2 cellular contexts compared by ENCODE assay signal in the genomic region with DNA sequence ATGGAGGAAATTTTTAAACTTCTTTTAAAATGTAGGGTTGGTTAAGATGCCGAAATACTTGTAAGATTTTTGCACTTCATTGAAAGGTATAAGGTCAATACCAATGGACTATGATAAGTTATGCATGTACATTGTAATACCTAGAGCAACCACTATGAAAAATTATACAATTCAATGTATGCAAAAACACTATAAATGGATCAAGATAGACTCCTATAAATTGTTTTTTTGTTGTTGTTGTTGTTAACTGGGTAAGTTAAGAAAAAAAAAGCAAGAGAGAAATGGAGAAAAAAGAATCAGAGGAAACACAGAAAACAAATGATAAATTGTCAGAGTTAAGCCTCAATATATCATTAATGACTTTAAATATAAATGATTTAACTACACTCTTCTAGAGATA.
TF ChIP-seq lines count a peak whose summit lies in the region.

No MANE protein-coding gene starts in this region.

TF ChIP-seq in SK-N-SH, 30 proteins besides CTCF, POLR2A, EP300 and RAD21 (continued from another document):
- TF ChIP-seq, protein P1, sequence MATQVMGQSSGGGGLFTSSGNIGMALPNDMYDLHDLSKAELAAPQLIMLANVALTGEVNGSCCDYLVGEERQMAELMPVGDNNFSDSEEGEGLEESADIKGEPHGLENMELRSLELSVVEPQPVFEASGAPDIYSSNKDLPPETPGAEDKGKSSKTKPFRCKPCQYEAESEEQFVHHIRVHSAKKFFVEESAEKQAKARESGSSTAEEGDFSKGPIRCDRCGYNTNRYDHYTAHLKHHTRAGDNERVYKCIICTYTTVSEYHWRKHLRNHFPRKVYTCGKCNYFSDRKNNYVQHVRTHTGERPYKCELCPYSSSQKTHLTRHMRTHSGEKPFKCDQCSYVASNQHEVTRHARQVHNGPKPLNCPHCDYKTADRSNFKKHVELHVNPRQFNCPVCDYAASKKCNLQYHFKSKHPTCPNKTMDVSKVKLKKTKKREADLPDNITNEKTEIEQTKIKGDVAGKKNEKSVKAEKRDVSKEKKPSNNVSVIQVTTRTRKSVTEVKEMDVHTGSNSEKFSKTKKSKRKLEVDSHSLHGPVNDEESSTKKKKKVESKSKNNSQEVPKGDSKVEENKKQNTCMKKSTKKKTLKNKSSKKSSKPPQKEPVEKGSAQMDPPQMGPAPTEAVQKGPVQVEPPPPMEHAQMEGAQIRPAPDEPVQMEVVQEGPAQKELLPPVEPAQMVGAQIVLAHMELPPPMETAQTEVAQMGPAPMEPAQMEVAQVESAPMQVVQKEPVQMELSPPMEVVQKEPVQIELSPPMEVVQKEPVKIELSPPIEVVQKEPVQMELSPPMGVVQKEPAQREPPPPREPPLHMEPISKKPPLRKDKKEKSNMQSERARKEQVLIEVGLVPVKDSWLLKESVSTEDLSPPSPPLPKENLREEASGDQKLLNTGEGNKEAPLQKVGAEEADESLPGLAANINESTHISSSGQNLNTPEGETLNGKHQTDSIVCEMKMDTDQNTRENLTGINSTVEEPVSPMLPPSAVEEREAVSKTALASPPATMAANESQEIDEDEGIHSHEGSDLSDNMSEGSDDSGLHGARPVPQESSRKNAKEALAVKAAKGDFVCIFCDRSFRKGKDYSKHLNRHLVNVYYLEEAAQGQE (IDR thresholded peaks at IDR 0.05; ENCODE audit: low read depth, low read length): no peak
- TF ChIP-seq SIN3A (IDR thresholded peaks at IDR 0.05; ENCODE audit: borderline replicate concordance, low read depth, low read length): no peak

TF ChIP-seq in SK-N-SH treated with all-trans-retinoic acid at 6 μM for 48 hours, 23 proteins besides CTCF, POLR2A, EP300 and RAD21 (continued from another document):
- TF ChIP-seq, protein P2, sequence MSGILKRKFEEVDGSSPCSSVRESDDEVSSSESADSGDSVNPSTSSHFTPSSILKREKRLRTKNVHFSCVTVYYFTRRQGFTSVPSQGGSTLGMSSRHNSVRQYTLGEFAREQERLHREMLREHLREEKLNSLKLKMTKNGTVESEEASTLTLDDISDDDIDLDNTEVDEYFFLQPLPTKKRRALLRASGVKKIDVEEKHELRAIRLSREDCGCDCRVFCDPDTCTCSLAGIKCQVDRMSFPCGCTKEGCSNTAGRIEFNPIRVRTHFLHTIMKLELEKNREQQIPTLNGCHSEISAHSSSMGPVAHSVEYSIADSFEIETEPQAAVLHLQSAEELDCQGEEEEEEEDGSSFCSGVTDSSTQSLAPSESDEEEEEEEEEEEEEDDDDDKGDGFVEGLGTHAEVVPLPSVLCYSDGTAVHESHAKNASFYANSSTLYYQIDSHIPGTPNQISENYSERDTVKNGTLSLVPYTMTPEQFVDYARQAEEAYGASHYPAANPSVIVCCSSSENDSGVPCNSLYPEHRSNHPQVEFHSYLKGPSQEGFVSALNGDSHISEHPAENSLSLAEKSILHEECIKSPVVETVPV (CRISPR knock-in tag; IDR thresholded peaks at IDR 0.05): no peak
- TF ChIP-seq ZNF565 (CRISPR knock-in tag; conservative IDR thresholded peaks at IDR 0.05; ENCODE audit: low read depth): no peak
- TF ChIP-seq TOX (CRISPR knock-in tag; IDR thresholded peaks at IDR 0.05; ENCODE audit: borderline replicate concordance): no peak
- no peak for TF ChIP-seq ZFP30 (CRISPR knock-in tag; IDR thresholded peaks at IDR 0.05)
- TF ChIP-seq, protein P3, sequence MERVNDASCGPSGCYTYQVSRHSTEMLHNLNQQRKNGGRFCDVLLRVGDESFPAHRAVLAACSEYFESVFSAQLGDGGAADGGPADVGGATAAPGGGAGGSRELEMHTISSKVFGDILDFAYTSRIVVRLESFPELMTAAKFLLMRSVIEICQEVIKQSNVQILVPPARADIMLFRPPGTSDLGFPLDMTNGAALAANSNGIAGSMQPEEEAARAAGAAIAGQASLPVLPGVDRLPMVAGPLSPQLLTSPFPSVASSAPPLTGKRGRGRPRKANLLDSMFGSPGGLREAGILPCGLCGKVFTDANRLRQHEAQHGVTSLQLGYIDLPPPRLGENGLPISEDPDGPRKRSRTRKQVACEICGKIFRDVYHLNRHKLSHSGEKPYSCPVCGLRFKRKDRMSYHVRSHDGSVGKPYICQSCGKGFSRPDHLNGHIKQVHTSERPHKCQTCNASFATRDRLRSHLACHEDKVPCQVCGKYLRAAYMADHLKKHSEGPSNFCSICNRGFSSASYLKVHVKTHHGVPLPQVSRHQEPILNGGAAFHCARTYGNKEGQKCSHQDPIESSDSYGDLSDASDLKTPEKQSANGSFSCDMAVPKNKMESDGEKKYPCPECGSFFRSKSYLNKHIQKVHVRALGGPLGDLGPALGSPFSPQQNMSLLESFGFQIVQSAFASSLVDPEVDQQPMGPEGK (CRISPR knock-in tag; IDR thresholded peaks at IDR 0.05; ENCODE audit: borderline replicate concordance): no peak
- no peak for TF ChIP-seq ZNF70 (CRISPR knock-in tag; IDR thresholded peaks at IDR 0.05)
- TF ChIP-seq BACH2 (CRISPR knock-in tag; IDR thresholded peaks at IDR 0.05; ENCODE audit: borderline replicate concordance): no peak
- TF ChIP-seq, protein P4, sequence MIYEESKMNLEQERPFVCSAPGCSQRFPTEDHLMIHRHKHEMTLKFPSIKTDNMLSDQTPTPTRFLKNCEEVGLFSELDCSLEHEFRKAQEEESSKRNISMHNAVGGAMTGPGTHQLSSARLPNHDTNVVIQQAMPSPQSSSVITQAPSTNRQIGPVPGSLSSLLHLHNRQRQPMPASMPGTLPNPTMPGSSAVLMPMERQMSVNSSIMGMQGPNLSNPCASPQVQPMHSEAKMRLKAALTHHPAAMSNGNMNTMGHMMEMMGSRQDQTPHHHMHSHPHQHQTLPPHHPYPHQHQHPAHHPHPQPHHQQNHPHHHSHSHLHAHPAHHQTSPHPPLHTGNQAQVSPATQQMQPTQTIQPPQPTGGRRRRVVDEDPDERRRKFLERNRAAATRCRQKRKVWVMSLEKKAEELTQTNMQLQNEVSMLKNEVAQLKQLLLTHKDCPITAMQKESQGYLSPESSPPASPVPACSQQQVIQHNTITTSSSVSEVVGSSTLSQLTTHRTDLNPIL (CRISPR knock-in tag; IDR thresholded peaks at IDR 0.05; ENCODE audit: low read depth): no peak
